1 cellular context compared by ENCODE assay signal in genomic region chr11:86291466-86292262, GRCh38.
TF ChIP-seq lines count a peak whose summit lies in the region.

No MANE protein-coding gene starts in this region.

TF ChIP-seq in SK-N-SH treated with all-trans-retinoic acid at 6 μM for 48 hours, 23 proteins besides CTCF, POLR2A, EP300 and RAD21 (continued from another document):
- TF ChIP-seq TCF4 (CRISPR knock-in tag; IDR thresholded peaks at IDR 0.05; ENCODE audit: borderline replicate concordance) (no peak), ZNF565 (CRISPR knock-in tag; conservative IDR thresholded peaks at IDR 0.05; ENCODE audit: low read depth) (no peak), OSR1 (CRISPR knock-in tag; IDR thresholded peaks at IDR 0.05) (no peak), PPARA (CRISPR knock-in tag; IDR thresholded peaks at IDR 0.05; ENCODE audit: borderline replicate concordance) (no peak), ARNTL (CRISPR knock-in tag; IDR thresholded peaks at IDR 0.05; ENCODE audit: borderline replicate concordance, low read depth) (no peak), ISL1 (CRISPR knock-in tag; IDR thresholded peaks at IDR 0.05) (no peak)
